In the genomic region with DNA sequence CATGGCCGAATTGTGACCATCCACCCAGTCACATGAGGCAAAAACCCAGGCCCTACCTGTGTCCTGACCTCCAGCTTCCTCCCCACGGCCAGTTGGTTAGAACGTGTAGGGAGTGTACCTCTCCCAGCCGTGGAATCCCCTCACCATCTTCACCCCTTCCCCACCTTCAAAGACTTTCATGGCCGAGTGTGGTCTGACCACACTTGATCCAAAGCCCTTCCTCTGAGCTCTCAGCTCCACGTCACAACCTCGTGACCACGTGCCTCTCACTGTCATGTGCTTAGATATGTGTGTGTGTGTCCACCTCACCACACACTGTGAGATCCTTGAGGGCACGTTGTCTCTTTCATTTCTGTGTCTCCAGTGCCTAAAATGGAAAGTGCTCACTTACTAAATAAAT, we compare ENCODE assay signal across 1 cellular context.
TF ChIP-seq lines count a peak whose summit lies in the region.

No MANE protein-coding gene starts in this region.

TF ChIP-seq in K562, 482 proteins besides CTCF, POLR2A, EP300 and RAD21 (continued from another document):
- TF ChIP-seq MGA (IDR thresholded peaks at IDR 0.05) (peak; percentile 81), USF1 (CRISPR knock-in tag; IDR thresholded peaks at IDR 0.05) (peak; percentile 61), RAD51 (IDR thresholded peaks at IDR 0.05; ENCODE audit: borderline replicate concordance, low read depth) (peak; percentile 47; the same call in 1 of the 2 replicates), CREM (IDR thresholded peaks at IDR 0.05; ENCODE audit: low read depth) (0 out of 2 replicates have a peak, but pooled peaks have one; percentile 17), FOXA1 (IDR thresholded peaks at IDR 0.05; ENCODE audit: borderline replicate concordance) (no peak), SMAD3 (CRISPR knock-in tag; conservative IDR thresholded peaks at IDR 0.05) (no peak)
- TF ChIP-seq, protein P1, sequence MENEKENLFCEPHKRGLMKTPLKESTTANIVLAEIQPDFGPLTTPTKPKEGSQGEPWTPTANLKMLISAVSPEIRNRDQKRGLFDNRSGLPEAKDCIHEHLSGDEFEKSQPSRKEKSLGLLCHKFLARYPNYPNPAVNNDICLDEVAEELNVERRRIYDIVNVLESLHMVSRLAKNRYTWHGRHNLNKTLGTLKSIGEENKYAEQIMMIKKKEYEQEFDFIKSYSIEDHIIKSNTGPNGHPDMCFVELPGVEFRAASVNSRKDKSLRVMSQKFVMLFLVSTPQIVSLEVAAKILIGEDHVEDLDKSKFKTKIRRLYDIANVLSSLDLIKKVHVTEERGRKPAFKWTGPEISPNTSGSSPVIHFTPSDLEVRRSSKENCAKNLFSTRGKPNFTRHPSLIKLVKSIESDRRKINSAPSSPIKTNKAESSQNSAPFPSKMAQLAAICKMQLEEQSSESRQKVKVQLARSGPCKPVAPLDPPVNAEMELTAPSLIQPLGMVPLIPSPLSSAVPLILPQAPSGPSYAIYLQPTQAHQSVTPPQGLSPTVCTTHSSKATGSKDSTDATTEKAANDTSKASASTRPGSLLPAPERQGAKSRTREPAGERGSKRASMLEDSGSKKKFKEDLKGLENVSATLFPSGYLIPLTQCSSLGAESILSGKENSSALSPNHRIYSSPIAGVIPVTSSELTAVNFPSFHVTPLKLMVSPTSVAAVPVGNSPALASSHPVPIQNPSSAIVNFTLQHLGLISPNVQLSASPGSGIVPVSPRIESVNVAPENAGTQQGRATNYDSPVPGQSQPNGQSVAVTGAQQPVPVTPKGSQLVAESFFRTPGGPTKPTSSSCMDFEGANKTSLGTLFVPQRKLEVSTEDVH (IDR thresholded peaks at IDR 0.05; ENCODE audit: low read depth, partially characterized antibody), result no peak
- TF ChIP-seq, protein P2, sequence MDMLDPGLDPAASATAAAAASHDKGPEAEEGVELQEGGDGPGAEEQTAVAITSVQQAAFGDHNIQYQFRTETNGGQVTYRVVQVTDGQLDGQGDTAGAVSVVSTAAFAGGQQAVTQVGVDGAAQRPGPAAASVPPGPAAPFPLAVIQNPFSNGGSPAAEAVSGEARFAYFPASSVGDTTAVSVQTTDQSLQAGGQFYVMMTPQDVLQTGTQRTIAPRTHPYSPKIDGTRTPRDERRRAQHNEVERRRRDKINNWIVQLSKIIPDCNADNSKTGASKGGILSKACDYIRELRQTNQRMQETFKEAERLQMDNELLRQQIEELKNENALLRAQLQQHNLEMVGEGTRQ (CRISPR knock-in tag; IDR thresholded peaks at IDR 0.05), result peak; percentile 61
